Comparison of ENCODE assay signal across 1 cellular context in the genomic region with DNA sequence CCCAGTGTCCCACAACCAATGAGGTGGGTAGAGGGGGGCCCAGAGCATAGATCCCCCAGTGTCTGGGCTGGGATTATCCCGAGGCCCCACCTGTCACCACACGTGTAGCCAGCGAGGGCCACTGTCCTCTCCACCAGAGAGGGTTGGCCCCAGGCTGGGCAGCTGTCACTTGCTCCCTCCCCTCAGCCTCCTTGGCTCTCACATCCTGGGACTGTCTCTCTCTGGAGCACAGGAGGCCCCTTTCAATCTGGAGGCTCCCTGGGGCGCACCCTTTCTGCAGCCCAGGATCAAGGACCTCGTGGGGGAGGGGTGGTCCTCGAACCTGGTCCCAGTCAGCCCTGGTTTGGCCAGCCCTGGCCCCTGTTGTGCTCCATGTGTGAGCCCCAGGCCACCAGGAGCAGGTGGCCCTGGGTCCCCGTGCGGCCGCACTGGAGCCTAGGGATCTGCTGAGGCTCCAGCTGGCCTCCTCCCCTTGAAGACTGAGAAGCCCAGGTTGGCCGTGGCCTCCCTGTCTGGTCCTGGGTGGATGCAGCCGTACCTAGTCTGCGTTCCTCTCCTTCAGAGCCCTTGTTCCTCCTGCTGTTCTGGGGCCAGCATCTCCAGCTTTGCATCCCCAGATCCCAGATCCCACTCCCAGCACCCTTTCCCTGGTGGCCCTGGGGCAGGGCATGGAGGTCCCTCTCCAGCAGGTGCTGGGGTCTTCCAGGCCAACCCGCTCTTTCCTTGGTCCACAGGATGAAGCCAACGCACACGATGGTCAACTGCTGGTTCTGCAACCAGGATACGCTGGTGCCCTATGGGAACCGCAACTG.
TF ChIP-seq lines count a peak whose summit lies in the region.

No MANE protein-coding gene starts in this region.

TF ChIP-seq in WTC11, 78 proteins besides CTCF, POLR2A, EP300 and RAD21:
- TF ChIP-seq, protein P1, sequence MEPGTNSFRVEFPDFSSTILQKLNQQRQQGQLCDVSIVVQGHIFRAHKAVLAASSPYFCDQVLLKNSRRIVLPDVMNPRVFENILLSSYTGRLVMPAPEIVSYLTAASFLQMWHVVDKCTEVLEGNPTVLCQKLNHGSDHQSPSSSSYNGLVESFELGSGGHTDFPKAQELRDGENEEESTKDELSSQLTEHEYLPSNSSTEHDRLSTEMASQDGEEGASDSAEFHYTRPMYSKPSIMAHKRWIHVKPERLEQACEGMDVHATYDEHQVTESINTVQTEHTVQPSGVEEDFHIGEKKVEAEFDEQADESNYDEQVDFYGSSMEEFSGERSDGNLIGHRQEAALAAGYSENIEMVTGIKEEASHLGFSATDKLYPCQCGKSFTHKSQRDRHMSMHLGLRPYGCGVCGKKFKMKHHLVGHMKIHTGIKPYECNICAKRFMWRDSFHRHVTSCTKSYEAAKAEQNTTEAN (CRISPR knock-in tag; IDR thresholded peaks at IDR 0.05): no peak
- TF ChIP-seq, protein P2, sequence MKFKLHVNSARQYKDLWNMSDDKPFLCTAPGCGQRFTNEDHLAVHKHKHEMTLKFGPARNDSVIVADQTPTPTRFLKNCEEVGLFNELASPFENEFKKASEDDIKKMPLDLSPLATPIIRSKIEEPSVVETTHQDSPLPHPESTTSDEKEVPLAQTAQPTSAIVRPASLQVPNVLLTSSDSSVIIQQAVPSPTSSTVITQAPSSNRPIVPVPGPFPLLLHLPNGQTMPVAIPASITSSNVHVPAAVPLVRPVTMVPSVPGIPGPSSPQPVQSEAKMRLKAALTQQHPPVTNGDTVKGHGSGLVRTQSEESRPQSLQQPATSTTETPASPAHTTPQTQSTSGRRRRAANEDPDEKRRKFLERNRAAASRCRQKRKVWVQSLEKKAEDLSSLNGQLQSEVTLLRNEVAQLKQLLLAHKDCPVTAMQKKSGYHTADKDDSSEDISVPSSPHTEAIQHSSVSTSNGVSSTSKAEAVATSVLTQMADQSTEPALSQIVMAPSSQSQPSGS (CRISPR knock-in tag; IDR thresholded peaks at IDR 0.05; ENCODE audit: borderline replicate concordance, low read depth): no peak
- TF ChIP-seq TP53 (CRISPR knock-in tag; IDR thresholded peaks at IDR 0.05) (no peak), ZNF671 (CRISPR knock-in tag; IDR thresholded peaks at IDR 0.05) (no peak), CREB1 (CRISPR knock-in tag; IDR thresholded peaks at IDR 0.05) (no peak), MAX (CRISPR knock-in tag; IDR thresholded peaks at IDR 0.05) (no peak), PREB (CRISPR knock-in tag; IDR thresholded peaks at IDR 0.05; ENCODE audit: borderline replicate concordance) (no peak), MXD4 (CRISPR knock-in tag; IDR thresholded peaks at IDR 0.05; ENCODE audit: borderline replicate concordance) (no peak)
- TF ChIP-seq, protein P3, sequence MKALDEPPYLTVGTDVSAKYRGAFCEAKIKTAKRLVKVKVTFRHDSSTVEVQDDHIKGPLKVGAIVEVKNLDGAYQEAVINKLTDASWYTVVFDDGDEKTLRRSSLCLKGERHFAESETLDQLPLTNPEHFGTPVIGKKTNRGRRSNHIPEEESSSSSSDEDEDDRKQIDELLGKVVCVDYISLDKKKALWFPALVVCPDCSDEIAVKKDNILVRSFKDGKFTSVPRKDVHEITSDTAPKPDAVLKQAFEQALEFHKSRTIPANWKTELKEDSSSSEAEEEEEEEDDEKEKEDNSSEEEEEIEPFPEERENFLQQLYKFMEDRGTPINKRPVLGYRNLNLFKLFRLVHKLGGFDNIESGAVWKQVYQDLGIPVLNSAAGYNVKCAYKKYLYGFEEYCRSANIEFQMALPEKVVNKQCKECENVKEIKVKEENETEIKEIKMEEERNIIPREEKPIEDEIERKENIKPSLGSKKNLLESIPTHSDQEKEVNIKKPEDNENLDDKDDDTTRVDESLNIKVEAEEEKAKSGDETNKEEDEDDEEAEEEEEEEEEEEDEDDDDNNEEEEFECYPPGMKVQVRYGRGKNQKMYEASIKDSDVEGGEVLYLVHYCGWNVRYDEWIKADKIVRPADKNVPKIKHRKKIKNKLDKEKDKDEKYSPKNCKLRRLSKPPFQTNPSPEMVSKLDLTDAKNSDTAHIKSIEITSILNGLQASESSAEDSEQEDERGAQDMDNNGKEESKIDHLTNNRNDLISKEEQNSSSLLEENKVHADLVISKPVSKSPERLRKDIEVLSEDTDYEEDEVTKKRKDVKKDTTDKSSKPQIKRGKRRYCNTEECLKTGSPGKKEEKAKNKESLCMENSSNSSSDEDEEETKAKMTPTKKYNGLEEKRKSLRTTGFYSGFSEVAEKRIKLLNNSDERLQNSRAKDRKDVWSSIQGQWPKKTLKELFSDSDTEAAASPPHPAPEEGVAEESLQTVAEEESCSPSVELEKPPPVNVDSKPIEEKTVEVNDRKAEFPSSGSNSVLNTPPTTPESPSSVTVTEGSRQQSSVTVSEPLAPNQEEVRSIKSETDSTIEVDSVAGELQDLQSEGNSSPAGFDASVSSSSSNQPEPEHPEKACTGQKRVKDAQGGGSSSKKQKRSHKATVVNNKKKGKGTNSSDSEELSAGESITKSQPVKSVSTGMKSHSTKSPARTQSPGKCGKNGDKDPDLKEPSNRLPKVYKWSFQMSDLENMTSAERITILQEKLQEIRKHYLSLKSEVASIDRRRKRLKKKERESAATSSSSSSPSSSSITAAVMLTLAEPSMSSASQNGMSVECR (CRISPR knock-in tag; IDR thresholded peaks at IDR 0.05; ENCODE audit: borderline replicate concordance): no peak
- TF ChIP-seq, protein P4, sequence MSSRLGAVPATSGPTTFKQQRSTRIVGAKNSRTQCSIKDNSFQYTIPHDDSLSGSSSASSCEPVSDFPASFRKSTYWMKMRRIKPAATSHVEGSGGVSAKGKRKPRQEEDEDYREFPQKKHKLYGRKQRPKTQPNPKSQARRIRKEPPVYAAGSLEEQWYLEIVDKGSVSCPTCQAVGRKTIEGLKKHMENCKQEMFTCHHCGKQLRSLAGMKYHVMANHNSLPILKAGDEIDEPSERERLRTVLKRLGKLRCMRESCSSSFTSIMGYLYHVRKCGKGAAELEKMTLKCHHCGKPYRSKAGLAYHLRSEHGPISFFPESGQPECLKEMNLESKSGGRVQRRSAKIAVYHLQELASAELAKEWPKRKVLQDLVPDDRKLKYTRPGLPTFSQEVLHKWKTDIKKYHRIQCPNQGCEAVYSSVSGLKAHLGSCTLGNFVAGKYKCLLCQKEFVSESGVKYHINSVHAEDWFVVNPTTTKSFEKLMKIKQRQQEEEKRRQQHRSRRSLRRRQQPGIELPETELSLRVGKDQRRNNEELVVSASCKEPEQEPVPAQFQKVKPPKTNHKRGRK (CRISPR knock-in tag; IDR thresholded peaks at IDR 0.05; ENCODE audit: borderline replicate concordance): no peak
- TF ChIP-seq, protein P5, sequence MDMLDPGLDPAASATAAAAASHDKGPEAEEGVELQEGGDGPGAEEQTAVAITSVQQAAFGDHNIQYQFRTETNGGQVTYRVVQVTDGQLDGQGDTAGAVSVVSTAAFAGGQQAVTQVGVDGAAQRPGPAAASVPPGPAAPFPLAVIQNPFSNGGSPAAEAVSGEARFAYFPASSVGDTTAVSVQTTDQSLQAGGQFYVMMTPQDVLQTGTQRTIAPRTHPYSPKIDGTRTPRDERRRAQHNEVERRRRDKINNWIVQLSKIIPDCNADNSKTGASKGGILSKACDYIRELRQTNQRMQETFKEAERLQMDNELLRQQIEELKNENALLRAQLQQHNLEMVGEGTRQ (CRISPR knock-in tag; IDR thresholded peaks at IDR 0.05): no peak
TF ChIP-seq in WTC11: peak in this region for 0.
